In genomic region chr1:183869230-183869629, GRCh38 we compare ENCODE assay signal across 15 cellular contexts.
"Had no signal": no experiment of that assay in that cellular context is flagged by ENCODE, and none has a peak within 500 bp of the region (broad histone marks: within the 10 kb centered on the region; RNA-seq: fewer than 3 reads in every experiment).

No MANE protein-coding gene starts in this region.

- H3K4me3 ChIP-seq: body of pancreas, hepatocyte, skin epidermis, upper lobe of right lung had no signal

- H3K36me3 ChIP-seq: neutrophil had no signal

- ATAC-seq: activated T-helper 17 cell treated with anti-CD3 and anti-CD28 coated beads, Interleukin-2, amount 50 U/mL, for 72 hours; body of pancreas; SK-N-SH treated with all-trans-retinoic acid at 6 μM for 48 hours; upper lobe of right lung had no signal

- H3K9me3 ChIP-seq: body of pancreas, neutrophil, upper lobe of right lung had no signal

- H3K9me3 Mint-ChIP-seq: activated B cell treated with CpG ODN at 0.5 μM for 24 hours; activated CD4-positive, alpha-beta T cell treated with anti-CD3 and anti-CD28 coated beads, Interleukin-2, amount 10 ng/mL, durations not matched to agents 24 days and 14 days; activated T-helper 17 cell treated with anti-CD3 and anti-CD28 coated beads, Interleukin-2, amount 50 U/mL, for 72 hours; T-helper 1 cell treated with Interleukin-12 subunit alpha and Interleukin-12 subunit beta and Interleukin-4 antibody, amounts not matched to agents 30 μg/mL and 1 μg/mL, for 36 hours had no signal

- H3K4me3 Mint-ChIP-seq: activated B cell treated with CpG ODN at 0.5 μM for 24 hours; activated CD4-positive, alpha-beta T cell treated with anti-CD3 and anti-CD28 coated beads, Interleukin-2, amount 10 ng/mL, durations not matched to agents 24 days and 14 days; activated T-helper 17 cell treated with anti-CD3 and anti-CD28 coated beads, Interleukin-2, amount 50 U/mL, for 72 hours; T-helper 1 cell treated with Interleukin-12 subunit alpha and Interleukin-12 subunit beta and Interleukin-4 antibody, amounts not matched to agents 30 μg/mL and 1 μg/mL, for 36 hours had no signal

- H3K27me3 Mint-ChIP-seq: activated B cell treated with CpG ODN at 0.5 μM for 24 hours; activated CD4-positive, alpha-beta T cell treated with anti-CD3 and anti-CD28 coated beads, Interleukin-2, amount 10 ng/mL, durations not matched to agents 24 days and 14 days; activated T-helper 17 cell treated with anti-CD3 and anti-CD28 coated beads, Interleukin-2, amount 50 U/mL, for 72 hours had no signal

- H3K27ac Mint-ChIP-seq: activated B cell treated with CpG ODN at 0.5 μM for 24 hours; activated CD4-positive, alpha-beta T cell treated with anti-CD3 and anti-CD28 coated beads, Interleukin-2, amount 10 ng/mL, durations not matched to agents 24 days and 14 days; activated T-helper 17 cell treated with anti-CD3 and anti-CD28 coated beads, Interleukin-2, amount 50 U/mL, for 72 hours; T-helper 1 cell treated with Interleukin-12 subunit alpha and Interleukin-12 subunit beta and Interleukin-4 antibody, amounts not matched to agents 30 μg/mL and 1 μg/mL, for 36 hours had no signal

- H3K4me1 Mint-ChIP-seq: activated B cell treated with CpG ODN at 0.5 μM for 24 hours; activated T-helper 17 cell treated with anti-CD3 and anti-CD28 coated beads, Interleukin-2, amount 50 U/mL, for 72 hours had no signal

- H3K27ac ChIP-seq: epithelial cell of prostate, hepatocyte, neutrophil, upper lobe of right lung had no signal

- H2AFZ ChIP-seq: hepatocyte had no signal

- H3K27me3 ChIP-seq: body of pancreas, hepatocyte, upper lobe of right lung had no signal

- DNase-seq: activated B cell treated with CpG ODN at 0.5 μM for 24 hours; activated CD4-positive, alpha-beta T cell treated with anti-CD3 and anti-CD28 coated beads, Interleukin-2, amount 10 ng/mL, durations not matched to agents 24 days and 14 days; activated CD8-positive, alpha-beta memory T cell treated with anti-CD3 and anti-CD28 coated beads for 24 hours; activated naive CD4-positive, alpha-beta T cell treated with anti-CD3 and anti-CD28 coated beads, Interleukin-2, amount 50 U/mL, for 16 hours; body of pancreas; kidney; posterior cingulate gyrus; upper lobe of right lung had no signal

- H3K4me2 ChIP-seq: hepatocyte had no signal
